8 cellular contexts compared by ENCODE assay signal in genomic region chr7:74657692-74658170, GRCh38. TPM values are rescaled to one million over a fixed set of nuclear protein-coding genes. Genes with fewer than 3 reads are reported as not detected.
A peak's percentile ranks its signal among the peaks of the same experiment; 100 is the strongest.
DNase-seq lines count a peak whose midpoint lies in the region; ATAC-seq and TF ChIP-seq lines count a peak whose summit lies in the region.

GTF2I (plus strand) TSS chr7:74657718; CDS start chr7:74689129, 31,411 bp downstream.

- H3K9me3 ChIP-seq in MG63, result no peaks in the 10 kb centered on the region
- H3K9me3 ChIP-seq in iPS-18a (ENCODE audit: control insufficient read depth, low read depth, low read length), result no peaks in the 10 kb centered on the region
- no peaks in the 10 kb centered on the region for H3K9me3 ChIP-seq in smooth muscle cell (replicated peaks; ENCODE audit: low read depth)

- peak within 1 kb of the TSS; percentile 98 for H3K4me3 ChIP-seq in GM12865 (ENCODE audit: low read depth, low read length)
- H3K4me3 ChIP-seq in GM23338, result peak within 1 kb of the TSS; percentile 75
- H3K4me3 ChIP-seq in MG63, result peak within 1 kb of the TSS; percentile 64
- peak within 1 kb of the TSS; percentile 72 for H3K4me3 ChIP-seq in astrocyte of the cerebellum (ENCODE audit: low read depth, low read length)
- peak within 1 kb of the TSS; percentile 93 for H3K4me3 ChIP-seq in iPS-18a (ENCODE audit: low read length)
- H3K4me3 ChIP-seq in smooth muscle cell, result peak within 1 kb of the TSS; percentile 99

- peaks cover 10% of the 10 kb centered on the region for H3K9me3 Mint-ChIP-seq in GM23338

- ATAC-seq in GM23338, result peak; percentile 3

- peak within 1 kb of the TSS; percentile 100 for H3K27ac ChIP-seq in GM23338 (ENCODE audit: low read depth)
- peak within 1 kb of the TSS; percentile 99 for H3K27ac ChIP-seq in iPS-18a (ENCODE audit: low read length)
- peak within 1 kb of the TSS; percentile 87 for H3K27ac ChIP-seq in smooth muscle cell (ENCODE audit: low read depth)

- H3K9ac ChIP-seq in iPS-18a (ENCODE audit: low read length), result peak within 1 kb of the TSS; percentile 99
- peak within 1 kb of the TSS; percentile 90 for H3K9ac ChIP-seq in smooth muscle cell (ENCODE audit: low read depth)

- H3K27ac Mint-ChIP-seq in GM23338, result peak within 1 kb of the TSS; percentile 98

- H3K4me3 Mint-ChIP-seq in GM23338, result peak within 1 kb of the TSS; percentile 91

- 1% methylated on average over 16 of the region's 56 CpGs for WGBS in smooth muscle cell (ENCODE audit: low lambda C conversion rate)

- DNase-seq in GM12865 (ENCODE audit: low read depth) (no peak), GM23338 (ENCODE audit: low spot score) (no peak), MG63 (no peak), astrocyte of the cerebellum (ENCODE audit: low read depth) (no peak), smooth muscle cell (lab: John Stamatoyannopoulos, UW; ENCODE audit: unreplicated experiment) (peak; percentile 79), GM19240 (ENCODE audit: insufficient read length, low spot score) (no peak), iPS-NIHi7 (ENCODE audit: extremely low spot score) (no peak)

- peaks cover 53% of the 10 kb centered on the region for H3K4me1 Mint-ChIP-seq in GM23338

- in situ Hi-C loops in astrocyte of the cerebellum (cut with HindIII; ENCODE audit: low sequenced_read_pairs), result no loop called here

- H3K4me2 ChIP-seq in GM23338 (peak within 1 kb of the TSS; percentile 87), smooth muscle cell (peak within 1 kb of the TSS; percentile 97)

- no peaks in the 10 kb centered on the region for H3K36me3 ChIP-seq in GM23338 (ENCODE audit: insufficient read depth)
- H3K36me3 ChIP-seq in MG63, result peaks cover 14% of the 10 kb centered on the region
- H3K36me3 ChIP-seq in iPS-18a (ENCODE audit: control insufficient read depth, low read depth, low read length), result no peaks in the 10 kb centered on the region
- H3K36me3 ChIP-seq in smooth muscle cell (ENCODE audit: low read depth), result no peaks in the 10 kb centered on the region

- TF ChIP-seq CTCF in GM12865 (IDR thresholded peaks at IDR 0.05; ENCODE audit: insufficient read depth, low read depth, low read length, missing control alignments) (no peak), GM23338 (conservative IDR thresholded peaks at IDR 0.05; ENCODE audit: low read depth in 2 of 2) (no peak), astrocyte of the cerebellum (IDR thresholded peaks at IDR 0.05; ENCODE audit: low read depth, low read length, missing control alignments) (no peak), smooth muscle cell (IDR thresholded peaks at IDR 0.05; ENCODE audit: borderline replicate concordance, insufficient read depth, poor library complexity, severe bottlenecking) (no peak)

- no peaks in the 10 kb centered on the region for H3K27me3 ChIP-seq in GM23338 (ENCODE audit: insufficient read depth)
- no peaks in the 10 kb centered on the region for H3K27me3 ChIP-seq in MG63
- H3K27me3 ChIP-seq in iPS-18a (ENCODE audit: control insufficient read depth, insufficient read depth, low read length), result no peaks in the 10 kb centered on the region
- no peaks in the 10 kb centered on the region for H3K27me3 ChIP-seq in smooth muscle cell (ENCODE audit: low read depth)

- H3K27me3 Mint-ChIP-seq in GM23338 (ENCODE audit: insufficient read depth, low read depth, poor library complexity), result peaks cover 30% of the 10 kb centered on the region

- H3F3A ChIP-seq in GM23338 (replicated peaks; ENCODE audit: low read depth), result peaks cover 25% of the 10 kb centered on the region
- H3F3A ChIP-seq in smooth muscle cell (ENCODE audit: low read depth), result peaks cover 14% of the 10 kb centered on the region

- H3K4me1 ChIP-seq in GM23338 (ENCODE audit: insufficient read depth) (peaks cover 40% of the 10 kb centered on the region), iPS-18a (ENCODE audit: control insufficient read depth, low read depth, low read length) (peaks cover 37% of the 10 kb centered on the region), smooth muscle cell (ENCODE audit: low read depth) (peaks cover 41% of the 10 kb centered on the region)

- peaks cover 39% of the 10 kb centered on the region for H3K79me2 ChIP-seq in GM23338 (replicated peaks; ENCODE audit: insufficient read depth)
- peaks cover 42% of the 10 kb centered on the region for H3K79me2 ChIP-seq in smooth muscle cell (ENCODE audit: low read depth)

- H3K9me2 ChIP-seq in GM23338 (ENCODE audit: insufficient read depth), result no peaks in the 10 kb centered on the region

- H2AFZ ChIP-seq in GM23338, result 0 out of 2 replicates have a peak within 1 kb of the TSS, but pooled peaks have one; percentile 61
- peak within 1 kb of the TSS; percentile 90 for H2AFZ ChIP-seq in smooth muscle cell (ENCODE audit: low read depth)

- H4K20me1 ChIP-seq in GM23338 (replicated peaks; ENCODE audit: insufficient read depth) (no peaks in the 10 kb centered on the region), smooth muscle cell (ENCODE audit: low read depth) (peaks cover 42% of the 10 kb centered on the region)

- peaks cover 30% of the 10 kb centered on the region for H3K36me3 Mint-ChIP-seq in GM23338 (ENCODE audit: low read depth)

TF ChIP-seq in GM23338, 12 proteins besides CTCF, POLR2A, EP300 and RAD21:
- TF ChIP-seq ZNF331 (CRISPR knock-in tag; IDR thresholded peaks at IDR 0.05; ENCODE audit: low read depth), result no peak
- TF ChIP-seq POLR2AphosphoS5 (IDR thresholded peaks at IDR 0.05; ENCODE audit: low read depth), result 0 out of 2 replicates have a peak, but pooled peaks have one; percentile 4
- no peak for TF ChIP-seq ZNF114 (CRISPR knock-in tag; IDR thresholded peaks at IDR 0.05)
- TF ChIP-seq JUNB (IDR thresholded peaks at IDR 0.05; ENCODE audit: unreplicated experiment), result no peak
TF ChIP-seq in GM23338: peak in this region for 1.

RNA-seq across cellular contexts. Expression of gene GTF2I, which starts in this region (rescaled TPM):
- total RNA-seq in GM23338 (2014; rRNA removed; shearing (Covaris generic)), result 219 and 242 TPM in 2 replicates
- polyA plus RNA-seq in GM23338 (2016; fragmentation: Nextera tagmentation; extraction: Ambion mirVana) (184 and 204 TPM in 2 replicates), smooth muscle cell (63.9 and 86.1 TPM in 2 replicates)
- 57.8 and 144 TPM in 2 replicates for total RNA-seq in MG63 (2014; rRNA removed; shearing (Covaris generic); ENCODE audit: low replicate concordance)
- 90.7 and 101 TPM in 2 replicates for total RNA-seq in smooth muscle cell
